8 cellular contexts compared by ENCODE assay signal in the genomic region with DNA sequence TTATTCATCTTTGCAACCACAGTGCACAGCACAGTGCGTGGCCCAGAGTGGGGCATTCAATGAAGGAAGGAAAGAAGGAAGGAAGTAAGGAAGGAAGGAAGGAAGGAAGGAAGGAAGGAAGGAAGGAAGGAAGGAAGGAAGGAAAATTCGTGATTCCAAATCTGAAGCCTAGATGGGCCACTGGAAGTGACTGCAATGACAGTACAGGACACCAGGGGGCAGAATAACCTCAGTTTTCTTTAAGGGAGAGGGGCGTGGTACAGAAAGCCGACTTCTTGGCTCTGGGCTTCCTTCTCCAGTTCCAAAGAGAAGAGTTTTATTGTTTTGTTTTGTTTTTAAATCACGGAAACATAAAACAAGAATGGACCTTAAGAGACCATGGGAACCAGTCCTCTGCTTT. TPM values are rescaled to one million over a fixed set of nuclear protein-coding genes. Genes with fewer than 3 reads are reported as not detected.
DNase-seq lines count a peak whose midpoint lies in the region; ATAC-seq, FAIRE-seq and TF ChIP-seq lines count a peak whose summit lies in the region.

No MANE protein-coding gene starts in this region.

- H2AFZ ChIP-seq in PC-3 (ENCODE audit: low read length): peak overlapping the region; percentile 53; the same call in 1 of the 2 replicates

- peak overlapping the region; percentile 40; the same call in 1 of the 2 replicates for H3K4me2 ChIP-seq in PC-3 (ENCODE audit: low read length)

- no peak overlapping the region for H3K27ac ChIP-seq in PC-3 (ENCODE audit: low read length)
- no peak overlapping the region for H3K27ac ChIP-seq in neutrophil

- H4K20me1 ChIP-seq in PC-3 (ENCODE audit: low read length): no peaks in the 10 kb centered on the region

- H3F3A ChIP-seq in PC-3 (ENCODE audit: low read length, unreplicated experiment): no peaks in the 10 kb centered on the region

- DNase-seq in DMS114 treated with DMSO at 0.1 percent for 48 hours (lab: John Stamatoyannopoulos, UW; ENCODE audit: unreplicated experiment) (peak; percentile 1), PC-3 (peak; percentile 77), fibroblast of pulmonary artery (ENCODE audit: low read depth) (peak; percentile 61), urothelium cell line (ENCODE audit: low spot score) (peak; percentile 36)
- peak; percentile 68 to 70 for DNase-seq in activated T-cell treated with anti-CD3 and anti-CD28 coated beads, Interleukin-2, amount 50 U/mL, for 48 hours

- H3K4me1 ChIP-seq in PC-3 (ENCODE audit: insufficient read depth, low read length): peaks cover 12% of the 10 kb centered on the region; the same call in 1 of the 2 replicates
- peaks cover 12 to 15% of the 10 kb centered on the region in 2 experiments for H3K4me1 ChIP-seq in neutrophil (ENCODE audit: control insufficient read depth in 1 of 2, insufficient read depth in 1 of 2, low read depth in 1 of 2, low read length in 1 of 2)

- H3K9me3 ChIP-seq in PC-3 (ENCODE audit: low read length) (no peaks in the 10 kb centered on the region), neutrophil (no peaks in the 10 kb centered on the region)

- H3K9ac ChIP-seq in PC-3 (ENCODE audit: low read length): no peak overlapping the region

- ATAC-seq in HG03354 (IDR thresholded peaks at IDR 0.05; ENCODE audit: poor library complexity, severe bottlenecking, unreplicated experiment): peak; percentile 67
- ATAC-seq in PC-3: peak; percentile 51
- no peak for ATAC-seq in GM19328 (IDR thresholded peaks at IDR 0.05; ENCODE audit: unreplicated experiment)

- CTCF ChIA-PET in PC-3 (lab: Charles Lee): no interaction called here

- no peak for FAIRE-seq in urothelium cell line (lab: Jason Lieb, UNC)

- no peaks in the 10 kb centered on the region for H3K27me3 ChIP-seq in PC-3 (ENCODE audit: low read length)
- no peaks in the 10 kb centered on the region for H3K27me3 ChIP-seq in neutrophil

- no peaks in the 10 kb centered on the region for H3K79me2 ChIP-seq in PC-3 (ENCODE audit: low read length)

- TF ChIP-seq CTCF in PC-3 (conservative IDR thresholded peaks at IDR 0.05; ENCODE audit: low read depth, low read length) (peak; percentile 73), fibroblast of pulmonary artery (IDR thresholded peaks at IDR 0.05; ENCODE audit: low read length, missing control alignments) (peak; percentile 61), neutrophil (IDR thresholded peaks at IDR 0.05) (peak; percentile 71)

- H3K4me3 ChIP-seq in PC-3 (ENCODE audit: low read length): no peak overlapping the region
- H3K4me3 ChIP-seq in fibroblast of pulmonary artery (replicated peaks; ENCODE audit: low read depth, low read length): no peak overlapping the region
- H3K4me3 ChIP-seq in neutrophil (ENCODE audit: low read depth in 1 of 2, low read length in 1 of 2): no peak overlapping the region

- H3K36me3 ChIP-seq in PC-3 (ENCODE audit: low read depth, low read length) (no peaks in the 10 kb centered on the region), neutrophil (no peaks in the 10 kb centered on the region)

- POLR2A ChIA-PET in PC-3 (lab: Charles Lee; ENCODE audit: unreplicated experiment): no interaction called here

- H3K9me2 ChIP-seq in PC-3 (replicated peaks; ENCODE audit: low read length): no peaks in the 10 kb centered on the region

- intact Hi-C loops in PC-3 (cut with micrococcal nuclease): loop anchor here (1.0 to 10.0 kb wide), 5 partner anchors 48 to 454 kb away; a partner anchor contains a TSS

- no TSS peak for BruUV-seq in PC-3 (replicated peaks; lab: Mats Ljungman, UMichigan)

RNA-seq across cellular contexts. Expression of a gene that starts 47.8 kb away (rescaled TPM):
- total RNA-seq in PC-3 (2014; rRNA removed): 8.5 and 11.6 TPM in 2 replicates

Comparison
In these comparisons a context has a peak if more than half of its experiments do, and no peak if none do; other contexts are left out.
1. DNase-seq: peak in every context shown above with its lines; median percentile 77 in PC-3; 69 in activated T-cell treated with anti-CD3 and anti-CD28 coated beads, Interleukin-2, amount 50 U/mL, for 48 hours; 61 in fibroblast of pulmonary artery; 36 in urothelium cell line; 1 in DMS114 treated with DMSO at 0.1 percent for 48 hours.